ENCODE assay signal across 1 cellular context in the genomic region with DNA sequence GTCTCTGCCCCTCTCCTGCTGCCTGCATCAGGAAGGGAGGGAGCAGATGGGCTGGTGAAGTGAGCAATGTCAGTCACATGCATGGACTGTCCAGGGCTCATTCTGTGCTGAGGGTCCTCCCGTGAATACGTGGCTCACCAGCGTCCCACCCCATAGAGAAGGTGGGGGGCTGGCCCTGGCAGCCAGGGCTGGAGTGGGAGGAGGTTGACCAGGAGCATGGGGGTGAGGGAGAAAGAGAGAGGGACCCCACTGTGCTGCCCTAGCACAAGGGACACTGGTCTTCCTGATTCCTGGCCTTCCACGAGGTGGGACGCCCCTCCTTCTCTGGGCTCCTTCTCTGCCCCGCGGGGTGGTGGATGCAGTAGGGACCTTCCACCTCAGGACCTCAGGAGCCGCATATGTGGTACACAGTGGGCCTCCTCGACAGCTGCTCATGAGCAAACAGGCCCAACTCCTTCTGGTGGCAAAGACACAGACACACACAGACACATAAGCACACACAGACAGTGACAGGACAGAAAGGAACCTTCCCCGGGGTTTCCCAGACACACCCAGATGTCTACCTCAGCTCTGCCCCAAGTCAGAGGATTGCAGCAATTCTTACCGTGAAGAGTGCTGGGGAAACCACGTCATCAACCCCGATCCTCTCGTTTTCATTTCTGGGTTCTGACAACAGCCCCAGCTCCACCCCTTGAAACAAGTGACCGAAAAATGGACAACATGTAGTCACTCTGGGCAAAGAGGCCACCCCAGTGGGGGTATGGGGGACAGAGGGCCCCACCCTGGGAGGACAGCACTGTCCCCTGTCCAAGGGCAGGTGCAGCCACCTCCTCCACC.
TF ChIP-seq lines count a peak whose summit lies in the region.

No MANE protein-coding gene starts in this region.

TF ChIP-seq in IMR-90, 13 proteins besides CTCF, POLR2A, EP300 and RAD21 (continued from another document):
- TF ChIP-seq, protein P1, sequence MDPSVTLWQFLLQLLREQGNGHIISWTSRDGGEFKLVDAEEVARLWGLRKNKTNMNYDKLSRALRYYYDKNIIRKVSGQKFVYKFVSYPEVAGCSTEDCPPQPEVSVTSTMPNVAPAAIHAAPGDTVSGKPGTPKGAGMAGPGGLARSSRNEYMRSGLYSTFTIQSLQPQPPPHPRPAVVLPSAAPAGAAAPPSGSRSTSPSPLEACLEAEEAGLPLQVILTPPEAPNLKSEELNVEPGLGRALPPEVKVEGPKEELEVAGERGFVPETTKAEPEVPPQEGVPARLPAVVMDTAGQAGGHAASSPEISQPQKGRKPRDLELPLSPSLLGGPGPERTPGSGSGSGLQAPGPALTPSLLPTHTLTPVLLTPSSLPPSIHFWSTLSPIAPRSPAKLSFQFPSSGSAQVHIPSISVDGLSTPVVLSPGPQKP (IDR thresholded peaks at IDR 0.05; ENCODE audit: borderline replicate concordance, low read depth, low read length), result no peak
- TF ChIP-seq, protein P2, sequence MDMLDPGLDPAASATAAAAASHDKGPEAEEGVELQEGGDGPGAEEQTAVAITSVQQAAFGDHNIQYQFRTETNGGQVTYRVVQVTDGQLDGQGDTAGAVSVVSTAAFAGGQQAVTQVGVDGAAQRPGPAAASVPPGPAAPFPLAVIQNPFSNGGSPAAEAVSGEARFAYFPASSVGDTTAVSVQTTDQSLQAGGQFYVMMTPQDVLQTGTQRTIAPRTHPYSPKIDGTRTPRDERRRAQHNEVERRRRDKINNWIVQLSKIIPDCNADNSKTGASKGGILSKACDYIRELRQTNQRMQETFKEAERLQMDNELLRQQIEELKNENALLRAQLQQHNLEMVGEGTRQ (IDR thresholded peaks at IDR 0.05; ENCODE audit: low read depth, low read length), result no peak
- TF ChIP-seq RFX5 (IDR thresholded peaks at IDR 0.05; ENCODE audit: low read depth, low read length) (no peak), CHD1 (IDR thresholded peaks at IDR 0.05; ENCODE audit: low read depth, low read length) (no peak), CEBPB (IDR thresholded peaks at IDR 0.05; ENCODE audit: low read depth, low read length) (no peak), BHLHE40 (IDR thresholded peaks at IDR 0.05; ENCODE audit: low read depth, low read length) (no peak)
TF ChIP-seq in IMR-90: peak in this region for 0.
